ENCODE assay signal across 1 cellular context in the genomic region with DNA sequence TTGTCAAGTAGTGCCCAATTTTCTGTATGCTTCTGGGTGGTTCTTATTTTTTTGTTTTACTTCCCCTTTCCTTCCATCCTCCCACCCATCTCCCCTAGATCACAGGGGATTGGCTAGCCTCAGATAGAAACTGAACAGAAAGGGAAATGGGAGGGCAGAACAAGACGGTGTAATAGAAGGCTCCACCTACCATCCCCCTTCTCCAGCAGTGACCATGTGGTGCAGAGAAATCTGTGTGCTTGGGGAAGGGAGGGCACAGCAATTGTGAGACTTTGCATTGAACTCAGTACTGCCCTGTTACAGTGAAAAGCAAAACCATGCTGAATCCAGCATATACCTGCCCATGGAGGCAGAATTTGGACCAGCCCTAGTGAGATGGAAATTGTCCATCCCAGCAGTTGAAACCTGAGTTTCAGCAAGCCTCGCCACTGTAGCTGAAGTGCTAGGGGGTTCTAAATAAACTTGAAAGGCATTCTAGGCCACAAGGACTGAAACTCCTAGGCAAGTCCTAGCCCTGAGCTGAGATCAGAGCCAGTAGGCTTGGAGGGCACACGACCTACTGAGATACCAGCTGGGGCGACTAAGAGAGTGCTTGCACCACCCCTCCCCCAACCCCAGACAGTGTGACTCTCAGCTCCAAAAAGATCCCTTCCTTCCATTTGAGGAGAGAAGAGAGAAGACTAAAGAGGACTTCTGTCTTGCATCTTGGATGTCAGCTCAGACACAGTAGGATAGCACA.
TF ChIP-seq lines count a peak whose summit lies in the region.

No MANE protein-coding gene starts in this region.

TF ChIP-seq in WTC11, 78 proteins besides CTCF, POLR2A, EP300 and RAD21 (continued from another document):
- TF ChIP-seq, protein P1, sequence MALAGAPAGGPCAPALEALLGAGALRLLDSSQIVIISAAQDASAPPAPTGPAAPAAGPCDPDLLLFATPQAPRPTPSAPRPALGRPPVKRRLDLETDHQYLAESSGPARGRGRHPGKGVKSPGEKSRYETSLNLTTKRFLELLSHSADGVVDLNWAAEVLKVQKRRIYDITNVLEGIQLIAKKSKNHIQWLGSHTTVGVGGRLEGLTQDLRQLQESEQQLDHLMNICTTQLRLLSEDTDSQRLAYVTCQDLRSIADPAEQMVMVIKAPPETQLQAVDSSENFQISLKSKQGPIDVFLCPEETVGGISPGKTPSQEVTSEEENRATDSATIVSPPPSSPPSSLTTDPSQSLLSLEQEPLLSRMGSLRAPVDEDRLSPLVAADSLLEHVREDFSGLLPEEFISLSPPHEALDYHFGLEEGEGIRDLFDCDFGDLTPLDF (CRISPR knock-in tag; IDR thresholded peaks at IDR 0.05) = no peak
- TF ChIP-seq, protein P2, sequence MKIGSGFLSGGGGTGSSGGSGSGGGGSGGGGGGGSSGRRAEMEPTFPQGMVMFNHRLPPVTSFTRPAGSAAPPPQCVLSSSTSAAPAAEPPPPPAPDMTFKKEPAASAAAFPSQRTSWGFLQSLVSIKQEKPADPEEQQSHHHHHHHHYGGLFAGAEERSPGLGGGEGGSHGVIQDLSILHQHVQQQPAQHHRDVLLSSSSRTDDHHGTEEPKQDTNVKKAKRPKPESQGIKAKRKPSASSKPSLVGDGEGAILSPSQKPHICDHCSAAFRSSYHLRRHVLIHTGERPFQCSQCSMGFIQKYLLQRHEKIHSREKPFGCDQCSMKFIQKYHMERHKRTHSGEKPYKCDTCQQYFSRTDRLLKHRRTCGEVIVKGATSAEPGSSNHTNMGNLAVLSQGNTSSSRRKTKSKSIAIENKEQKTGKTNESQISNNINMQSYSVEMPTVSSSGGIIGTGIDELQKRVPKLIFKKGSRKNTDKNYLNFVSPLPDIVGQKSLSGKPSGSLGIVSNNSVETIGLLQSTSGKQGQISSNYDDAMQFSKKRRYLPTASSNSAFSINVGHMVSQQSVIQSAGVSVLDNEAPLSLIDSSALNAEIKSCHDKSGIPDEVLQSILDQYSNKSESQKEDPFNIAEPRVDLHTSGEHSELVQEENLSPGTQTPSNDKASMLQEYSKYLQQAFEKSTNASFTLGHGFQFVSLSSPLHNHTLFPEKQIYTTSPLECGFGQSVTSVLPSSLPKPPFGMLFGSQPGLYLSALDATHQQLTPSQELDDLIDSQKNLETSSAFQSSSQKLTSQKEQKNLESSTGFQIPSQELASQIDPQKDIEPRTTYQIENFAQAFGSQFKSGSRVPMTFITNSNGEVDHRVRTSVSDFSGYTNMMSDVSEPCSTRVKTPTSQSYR (CRISPR knock-in tag; IDR thresholded peaks at IDR 0.05) = no peak
- TF ChIP-seq MYBL2 (CRISPR knock-in tag; IDR thresholded peaks at IDR 0.05) (no peak), ATF1 (CRISPR knock-in tag; IDR thresholded peaks at IDR 0.05) (no peak), SP1 (CRISPR knock-in tag; conservative IDR thresholded peaks at IDR 0.05) (no peak)
